Comparison of ENCODE assay signal across 13 cellular contexts in the genomic region with DNA sequence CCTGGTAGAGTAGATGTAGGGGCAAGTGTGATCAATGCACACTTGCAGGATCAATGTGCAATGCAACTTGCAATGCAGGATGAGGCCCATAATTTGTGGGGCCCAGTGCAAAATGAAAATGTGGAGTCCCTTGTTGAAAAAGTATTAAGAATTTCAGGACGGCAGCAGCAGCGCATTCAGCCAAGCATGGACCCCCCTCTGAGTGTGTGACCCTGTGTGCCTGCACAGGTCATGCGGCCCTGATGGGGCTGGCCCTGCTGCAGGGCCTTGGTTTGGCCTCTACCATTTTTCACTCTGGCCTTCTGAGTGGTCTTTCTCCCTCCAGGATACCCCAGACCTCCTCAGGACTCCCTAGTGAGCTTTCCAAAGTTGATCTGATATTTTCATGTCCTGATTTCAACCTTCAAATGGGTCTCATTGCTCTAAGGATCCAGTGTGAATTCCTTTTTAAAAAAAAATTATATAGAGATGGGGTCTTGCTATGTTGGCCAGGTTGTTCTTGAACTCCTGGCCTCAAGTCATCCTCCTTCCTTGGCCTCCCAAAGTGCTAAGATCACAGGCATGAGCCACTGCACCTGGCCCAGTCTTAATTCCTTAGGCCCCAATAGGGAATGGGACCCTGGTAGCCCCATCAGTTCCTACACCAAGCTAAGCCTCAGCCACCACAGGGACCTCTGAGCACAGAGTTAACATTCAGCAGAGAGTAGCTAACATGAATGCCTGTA. TPM values are rescaled to one million over a fixed set of nuclear protein-coding genes. Genes with fewer than 3 reads are reported as not detected.
DNase-seq lines count a peak whose midpoint lies in the region; ATAC-seq and TF ChIP-seq lines count a peak whose summit lies in the region.
"Had no signal": no experiment of that assay in that cellular context is flagged by ENCODE, and none has a peak within 500 bp of the region (broad histone marks: within the 10 kb centered on the region; RNA-seq: fewer than 3 reads in every experiment).

No MANE protein-coding gene starts in this region.

- H3K27ac ChIP-seq in C4-2B (peak overlapping the region; percentile 95), colonic mucosa (peak overlapping the region; percentile 86), prostate gland (peak overlapping the region; percentile 91 to 96)
- H3K27ac ChIP-seq: SK-N-MC had no signal

- H3K4me1 ChIP-seq in colonic mucosa (peaks cover 27% of the 10 kb centered on the region), prostate gland (replicated peaks) (peaks cover 34% of the 10 kb centered on the region)
- H3K4me1 ChIP-seq: BE2C had no signal

- H3K9ac ChIP-seq in colonic mucosa (ENCODE audit: low read depth in 2 of 2, low read length in 2 of 2) = peak overlapping the region in 1 of 2 donors; percentile 95

- H3K36me3 ChIP-seq in colonic mucosa (no peaks in the 10 kb centered on the region), prostate gland (no peaks in the 10 kb centered on the region)
- H3K36me3 ChIP-seq: BE2C had no signal

- intact Hi-C loops in colonic mucosa (cut with DNase I) = no loop called here
- intact Hi-C loops in prostate gland (cut with DNase I) = loop anchor here (5.0 kb wide), 1 partner anchor 61 kb away; no protein-coding TSS in a partner anchor

- WGBS in prostate gland = 82% methylated on average over 3 of the region's 3 CpGs

- no peak for DNase-seq in Jurkat, Clone E6-1 (ENCODE audit: low read depth, low spot score)
- DNase-seq in colonic mucosa (no peak), prostate gland (ENCODE audit: low spot score) (no peak), activated gamma-delta T cell treated with Interleukin-2 at 50 U/mL for 16 hours (no peak)
- DNase-seq: BE2C, HFFc6, left ventricle myocardium inferior, NCI-H524 had no signal

- no peaks in the 10 kb centered on the region for H3K9me3 ChIP-seq in colonic mucosa
- no peaks in the 10 kb centered on the region for H3K9me3 ChIP-seq in prostate gland
- H3K9me3 ChIP-seq: BE2C, left ventricle myocardium inferior had no signal

- peak overlapping the region; percentile 91 for H3K4me3 ChIP-seq in Jurkat, Clone E6-1 (ENCODE audit: low read length)
- H3K4me3 ChIP-seq in colonic mucosa = no peak overlapping the region
- peak overlapping the region in 1 of 2 donors; percentile 6 for H3K4me3 ChIP-seq in prostate gland
- H3K4me3 ChIP-seq: left ventricle myocardium inferior, SK-N-MC had no signal

- ATAC-seq in HG02852 (IDR thresholded peaks at IDR 0.05; ENCODE audit: unreplicated experiment) = no peak
- ATAC-seq in GM19035 (IDR thresholded peaks at IDR 0.05; ENCODE audit: unreplicated experiment) = no peak
- ATAC-seq in HG03469 (IDR thresholded peaks at IDR 0.05; ENCODE audit: unreplicated experiment) = no peak

- H3K27me3 ChIP-seq in colonic mucosa (no peaks in the 10 kb centered on the region), prostate gland (replicated peaks; ENCODE audit: insufficient read depth) (no peaks in the 10 kb centered on the region)
- H3K27me3 ChIP-seq: BE2C had no signal

- no peak for TF ChIP-seq POLR2A in prostate gland (IDR thresholded peaks at IDR 0.05)

- TF ChIP-seq CTCF in C4-2B (conservative IDR thresholded peaks at IDR 0.05) (no peak), colonic mucosa (IDR thresholded peaks at IDR 0.05) (no peak), prostate gland (IDR thresholded peaks at IDR 0.05) (no peak)

RNA-seq across cellular contexts. Expression of a gene that starts 4.3 kb away (rescaled TPM):
- 55.2 TPM for polyA plus RNA-seq in Jurkat, Clone E6-1 (2012; ENCODE audit: insufficient read depth, insufficient read length)
- total RNA-seq in colonic mucosa (100 to 1,000 TPM; 173 to 191 TPM), prostate gland (100 to 1,000 TPM; 228 to 380 TPM)
